Comparison of ENCODE assay signal across 12 cellular contexts in the genomic region with DNA sequence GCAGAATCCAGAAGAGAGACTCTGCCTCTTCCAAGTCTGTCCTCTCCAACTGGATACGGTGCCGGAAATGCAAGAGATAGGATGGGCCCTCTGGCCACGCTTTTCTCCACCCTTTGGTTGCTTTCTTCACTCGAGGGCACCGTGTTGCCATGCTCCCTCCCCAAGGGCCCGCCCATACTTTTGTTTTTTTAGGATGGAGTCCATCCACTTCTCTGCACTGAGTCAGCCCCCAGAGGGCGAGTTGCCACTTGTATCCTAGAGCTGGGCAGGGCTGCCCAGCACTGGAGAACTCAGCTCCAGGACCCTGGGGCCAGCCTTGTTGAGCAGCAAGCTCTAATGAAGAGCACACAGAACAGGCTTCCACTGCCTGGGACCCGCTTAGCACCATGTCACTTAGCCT. TPM values are rescaled to one million over a fixed set of nuclear protein-coding genes. Genes with fewer than 3 reads are reported as not detected.
DNase-seq lines count a peak whose midpoint lies in the region; ATAC-seq and TF ChIP-seq lines count a peak whose summit lies in the region.
"Had no signal": no experiment of that assay in that cellular context is flagged by ENCODE, and none has a peak within 500 bp of the region (broad histone marks: within the 10 kb centered on the region; RNA-seq: fewer than 3 reads in every experiment).

No MANE protein-coding gene starts in this region.

- H3K4me1 ChIP-seq in right cardiac atrium (ENCODE audit: control insufficient read depth, insufficient read depth, low read length) (no peaks in the 10 kb centered on the region), lung (ENCODE audit: control insufficient read depth in 2 of 2, insufficient read depth in 2 of 2, low read length in 2 of 2) (peaks cover 0 to 3% of the 10 kb centered on the region in 2 donors)

- H3K4me3 ChIP-seq in right cardiac atrium (ENCODE audit: low read length) (no peak overlapping the region), lung (no peak overlapping the region)

- H3K9me3 Mint-ChIP-seq in stimulated activated naive CD8-positive, alpha-beta T cell treated with anti-CD3 and anti-CD28 coated beads, Interleukin-15, amount 100 ng/mL, for 72 hours, result no peaks in the 10 kb centered on the region
- H3K9me3 Mint-ChIP-seq: endodermal cell; naive thymus-derived CD8-positive, alpha-beta T cell; T-helper 1 cell treated with Interleukin-12 subunit alpha and Interleukin-12 subunit beta and Interleukin-4 antibody, amounts not matched to agents 30 μg/mL and 1 μg/mL, for 36 hours had no signal

- H3K9me3 ChIP-seq in right cardiac atrium (ENCODE audit: control insufficient read depth, low read length), result no peaks in the 10 kb centered on the region
- peaks cover 0 to 4% of the 10 kb centered on the region in 2 donors for H3K9me3 ChIP-seq in lung (ENCODE audit: control insufficient read depth in 2 of 2, insufficient read depth in 1 of 2, low read length in 1 of 2)

- no peak overlapping the region for H3K27ac Mint-ChIP-seq in stimulated activated naive CD8-positive, alpha-beta T cell treated with anti-CD3 and anti-CD28 coated beads, Interleukin-15, amount 100 ng/mL, for 72 hours
- H3K27ac Mint-ChIP-seq: activated CD8-positive, alpha-beta memory T cell treated with anti-CD3 and anti-CD28 coated beads, Interleukin-2, amount 10 ng/mL, durations not matched to agents 7 days and 5 days; endodermal cell; T-helper 1 cell treated with Interleukin-12 subunit alpha and Interleukin-12 subunit beta and Interleukin-4 antibody, amounts not matched to agents 30 μg/mL and 1 μg/mL, for 36 hours had no signal

- no peak overlapping the region for H3K4me3 Mint-ChIP-seq in stimulated activated naive CD8-positive, alpha-beta T cell treated with anti-CD3 and anti-CD28 coated beads, Interleukin-15, amount 100 ng/mL, for 72 hours
- H3K4me3 Mint-ChIP-seq: activated CD8-positive, alpha-beta memory T cell treated with anti-CD3 and anti-CD28 coated beads, Interleukin-2, amount 10 ng/mL, durations not matched to agents 7 days and 5 days; endodermal cell; naive thymus-derived CD8-positive, alpha-beta T cell; T-helper 1 cell treated with Interleukin-12 subunit alpha and Interleukin-12 subunit beta and Interleukin-4 antibody, amounts not matched to agents 30 μg/mL and 1 μg/mL, for 36 hours had no signal

- peak; percentile 40 to 50 for ATAC-seq in right cardiac atrium
- ATAC-seq in lung (ENCODE audit: insufficient read depth, low FRiP score), result peak; percentile 38
- ATAC-seq in stimulated activated naive CD8-positive, alpha-beta T cell treated with anti-CD3 and anti-CD28 coated beads, Interleukin-15, amount 100 ng/mL, for 72 hours, result no peak
- ATAC-seq in HG03045 (IDR thresholded peaks at IDR 0.05; ENCODE audit: unreplicated experiment), result no peak
- ATAC-seq in HG03280 (IDR thresholded peaks at IDR 0.05; ENCODE audit: unreplicated experiment), result no peak
- ATAC-seq: activated CD8-positive, alpha-beta memory T cell treated with anti-CD3 and anti-CD28 coated beads, Interleukin-2, amount 10 ng/mL, durations not matched to agents 7 days and 5 days; naive thymus-derived CD8-positive, alpha-beta T cell had no signal

- TF ChIP-seq CTCF in lung (IDR thresholded peaks at IDR 0.05; ENCODE audit: control extremely low read depth, extremely low read depth), result no peak

- H3K36me3 ChIP-seq in lung (ENCODE audit: control insufficient read depth in 2 of 2, insufficient read depth in 2 of 2, low read length in 2 of 2), result peaks cover 36 to 56% of the 10 kb centered on the region in 2 donors

- H3K27me3 Mint-ChIP-seq in stimulated activated naive CD8-positive, alpha-beta T cell treated with anti-CD3 and anti-CD28 coated beads, Interleukin-15, amount 100 ng/mL, for 72 hours, result no peaks in the 10 kb centered on the region
- H3K27me3 Mint-ChIP-seq: activated CD8-positive, alpha-beta memory T cell treated with anti-CD3 and anti-CD28 coated beads, Interleukin-2, amount 10 ng/mL, durations not matched to agents 7 days and 5 days; naive thymus-derived CD8-positive, alpha-beta T cell had no signal

- peak in 1 of 3 donors; percentile 37 for DNase-seq in right cardiac atrium
- DNase-seq in cardiac septum (ENCODE audit: low spot score), result no peak
- peak; percentile 10 for DNase-seq in astrocyte of the hippocampus (ENCODE audit: low read depth, low spot score)
- DNase-seq in lung (ENCODE audit: low spot score), result peak; percentile 56
- no peak for DNase-seq in stimulated activated naive CD8-positive, alpha-beta T cell treated with anti-CD3 and anti-CD28 coated beads, Interleukin-15, amount 100 ng/mL, for 72 hours
- no peak for DNase-seq in stimulated activated CD4-positive, alpha-beta T cell treated with anti-CD3 and anti-CD28 coated beads, Interleukin-4, amount 100 ng/mL, for 24 hours
- DNase-seq: activated CD8-positive, alpha-beta memory T cell treated with anti-CD3 and anti-CD28 coated beads, Interleukin-2, amount 10 ng/mL, durations not matched to agents 7 days and 5 days; endodermal cell; naive thymus-derived CD8-positive, alpha-beta T cell had no signal

- H3K27me3 ChIP-seq in right cardiac atrium (ENCODE audit: control insufficient read depth, insufficient read depth) (no peaks in the 10 kb centered on the region), lung (ENCODE audit: control insufficient read depth, insufficient read depth) (no peaks in the 10 kb centered on the region)

- intact Hi-C loops in right cardiac atrium (cut with DNase I) (no loop called here), cardiac septum (cut with DNase I) (loop anchor here (10.0 kb wide), 1 partner anchor 594 kb away; no protein-coding TSS in a partner anchor)

- 78% methylated on average over 8 of the region's 8 CpGs for WGBS in right cardiac atrium
- 74 to 90% methylated on average over 8 of the region's 8 CpGs for WGBS in lung, 2 donors

- H3K4me1 Mint-ChIP-seq in stimulated activated naive CD8-positive, alpha-beta T cell treated with anti-CD3 and anti-CD28 coated beads, Interleukin-15, amount 100 ng/mL, for 72 hours, result peaks cover 16% of the 10 kb centered on the region
- H3K4me1 Mint-ChIP-seq: endodermal cell had no signal

- H3K27ac ChIP-seq in right cardiac atrium (ENCODE audit: low read length) (no peak overlapping the region), lung (ENCODE audit: low read depth in 1 of 2, low read length in 1 of 2) (peak overlapping the region in 1 of 2 donors; percentile 34)

RNA-seq across cellular contexts. Expression of a gene that starts 25.5 kb away (rescaled TPM):
- total RNA-seq in right cardiac atrium (10 to 100 TPM; 37.5 to 47.4 (median 42.2) TPM), cardiac septum (37.0 TPM), lung (10 to 100 TPM; 60.8 to 82.4 TPM)
- polyA plus RNA-seq in right cardiac atrium (37.4 TPM), lung (100 to 1,000 TPM in 1 of 2 donors, 10 to 100 TPM in 1; 58.6 to 198 TPM)

RNA-seq across cellular contexts. Expression of a gene that starts 51.1 kb away (rescaled TPM):
- total RNA-seq in right cardiac atrium (10 to 100 TPM; 38.8 to 49.3 (median 41.2) TPM), cardiac septum (31.7 TPM), lung (10 to 100 TPM; 51.4 to 73.6 TPM)
- polyA plus RNA-seq in right cardiac atrium (37.0 TPM), lung (10 to 100 TPM; 35.4 to 45.3 TPM)

Comparison
In these comparisons a context has a peak if more than half of its experiments do, and no peak if none do; other contexts are left out.
1. ATAC-seq: peak in right cardiac atrium (2 of 2) and lung (single experiment); none in stimulated activated naive CD8-positive, alpha-beta T cell treated with anti-CD3 and anti-CD28 coated beads, Interleukin-15, amount 100 ng/mL, for 72 hours (single experiment), HG03045 (single experiment) and HG03280 (single experiment).
2. DNase-seq: peak in astrocyte of the hippocampus (single experiment) and lung (single experiment); none in cardiac septum (single experiment), stimulated activated naive CD8-positive, alpha-beta T cell treated with anti-CD3 and anti-CD28 coated beads, Interleukin-15, amount 100 ng/mL, for 72 hours (0 of 2) and stimulated activated CD4-positive, alpha-beta T cell treated with anti-CD3 and anti-CD28 coated beads, Interleukin-4, amount 100 ng/mL, for 24 hours (single experiment).